7 cellular contexts compared by ENCODE assay signal in genomic region chr1:156488566-156489165, GRCh38. TPM values are rescaled to one million over a fixed set of nuclear protein-coding genes. Genes with fewer than 3 reads are reported as not detected.
A peak's percentile ranks its signal among the peaks of the same experiment; 100 is the strongest.
DNase-seq lines count a peak whose midpoint lies in the region; ATAC-seq and TF ChIP-seq lines count a peak whose summit lies in the region.

No MANE protein-coding gene starts in this region.

- CTCF ChIA-PET in RWPE1 (lab: Yijun Ruan, JAX) = interaction anchor here (1.1 kb wide), 1 partner anchor 12 kb away, joined by 3 read pairs; no protein-coding TSS in a partner anchor

- peak overlapping the region; percentile 56 for H3K4me3 Mint-ChIP-seq in memory B cell

- H3K27ac Mint-ChIP-seq in memory B cell = peak overlapping the region; percentile 92

- TF ChIP-seq CTCF in RWPE1 (conservative IDR thresholded peaks at IDR 0.05; ENCODE audit: low read depth) = no peak

- H3K27ac ChIP-seq in RWPE1 (peak overlapping the region; percentile 82), SJCRH30 (no peak overlapping the region)

- H3K27me3 ChIP-seq in SJCRH30 = no peaks in the 10 kb centered on the region

- no peaks in the 10 kb centered on the region; the same call in 1 of the 2 replicates for H3K36me3 ChIP-seq in SJCRH30

- H3K4me3 ChIP-seq in SJCRH30 = no peak overlapping the region

- H3K4me1 ChIP-seq in SJCRH30 = peaks cover 47% of the 10 kb centered on the region

- ATAC-seq in GM18873 (IDR thresholded peaks at IDR 0.05; ENCODE audit: low FRiP score, unreplicated experiment) = peak; percentile 52
- ATAC-seq in HG02588 (IDR thresholded peaks at IDR 0.05; ENCODE audit: unreplicated experiment) = peak; percentile 53
- no peak for ATAC-seq in memory B cell (ENCODE audit: low read depth)

- H3K36me3 Mint-ChIP-seq in memory B cell = peaks cover 2% of the 10 kb centered on the region

- H3K9me3 Mint-ChIP-seq in memory B cell = no peaks in the 10 kb centered on the region

- no peaks in the 10 kb centered on the region for H3K9me3 ChIP-seq in SJCRH30 (replicated peaks)

- H3K27me3 Mint-ChIP-seq in memory B cell = no peaks in the 10 kb centered on the region

- H3K4me1 Mint-ChIP-seq in memory B cell = peaks cover 76% of the 10 kb centered on the region

- POLR2A ChIA-PET in RWPE1 (lab: Yijun Ruan, JAX; ENCODE audit: low non-redundant PET) = no interaction called here

- DNase-seq in RWPE1 (ENCODE audit: low spot score) = no peak
- no peak for DNase-seq in memory B cell (ENCODE audit: low spot score in 2 of 2)
- no peak for DNase-seq in mucosa of gallbladder (ENCODE audit: low spot score)
- DNase-seq in epidermal melanocyte (ENCODE audit: insufficient read length, low spot score) = no peak
- no peak for DNase-seq in SJCRH30

RNA-seq across cellular contexts. Expression of gene MEF2D, which starts 11.9 kb away (rescaled TPM):
- 57.8 TPM for total RNA-seq in mucosa of gallbladder
- total RNA-seq in SJCRH30 (2014; rRNA removed; shearing (Covaris generic)) = 10.0 and 13.3 TPM in 2 replicates
